ENCODE assay signal across 18 cellular contexts in genomic region chr9:123278361-123278760, GRCh38. TPM values are rescaled to one million over a fixed set of nuclear protein-coding genes. Genes with fewer than 3 reads are reported as not detected.
A peak's percentile ranks its signal among the peaks of the same experiment; 100 is the strongest.
DNase-seq lines count a peak whose midpoint lies in the region; ATAC-seq and TF ChIP-seq lines count a peak whose summit lies in the region.
"Had no signal": no experiment of that assay in that cellular context is flagged by ENCODE, and none has a peak within 500 bp of the region (broad histone marks: within the 10 kb centered on the region; RNA-seq: fewer than 3 reads in every experiment).

No MANE protein-coding gene starts in this region.

- H3K9me3 Mint-ChIP-seq in activated CD8-positive, alpha-beta T cell treated with anti-CD3 and anti-CD28 coated beads for 36 hours, result peaks cover 11% of the 10 kb centered on the region
- peaks cover 5% of the 10 kb centered on the region for H3K9me3 Mint-ChIP-seq in activated CD8-positive, alpha-beta T cell treated with anti-CD3 and anti-CD28 coated beads, Interleukin-2, amount 10 ng/mL, durations not matched to agents 7 days and 5 days (ENCODE audit: insufficient read depth)
- peaks cover 5% of the 10 kb centered on the region for H3K9me3 Mint-ChIP-seq in activated naive CD8-positive, alpha-beta T cell treated with anti-CD3 and anti-CD28 coated beads, Interleukin-2, amount 10 ng/mL, durations not matched to agents 7 days and 5 days
- peaks cover 5% of the 10 kb centered on the region in 2 donors for H3K9me3 Mint-ChIP-seq in stimulated activated naive CD8-positive, alpha-beta T cell treated with anti-CD3 and anti-CD28 coated beads, Interleukin-15, amount 100 ng/mL, for 72 hours
- H3K9me3 Mint-ChIP-seq: CD4-positive, alpha-beta T cell had no signal

- ATAC-seq in activated CD8-positive, alpha-beta T cell treated with anti-CD3 and anti-CD28 coated beads for 36 hours, result peak; percentile 80
- ATAC-seq in activated CD8-positive, alpha-beta T cell treated with anti-CD3 and anti-CD28 coated beads, Interleukin-2, amount 10 ng/mL, durations not matched to agents 7 days and 5 days, result no peak
- ATAC-seq in activated naive CD8-positive, alpha-beta T cell treated with anti-CD3 and anti-CD28 coated beads, Interleukin-2, amount 10 ng/mL, durations not matched to agents 7 days and 5 days (ENCODE audit: low read depth), result no peak
- ATAC-seq in stimulated activated naive CD8-positive, alpha-beta T cell treated with anti-CD3 and anti-CD28 coated beads, Interleukin-15, amount 100 ng/mL, for 72 hours, result peak; percentile 79
- ATAC-seq in GM21717 (IDR thresholded peaks at IDR 0.05; ENCODE audit: unreplicated experiment), result no peak
- ATAC-seq: A549 had no signal

- H3K36me3 Mint-ChIP-seq in activated CD8-positive, alpha-beta T cell treated with anti-CD3 and anti-CD28 coated beads for 36 hours (ENCODE audit: low read depth), result no peaks in the 10 kb centered on the region
- peaks cover 6% of the 10 kb centered on the region for H3K36me3 Mint-ChIP-seq in activated CD8-positive, alpha-beta T cell treated with anti-CD3 and anti-CD28 coated beads, Interleukin-2, amount 10 ng/mL, durations not matched to agents 7 days and 5 days (ENCODE audit: low read depth)
- peaks cover 3% of the 10 kb centered on the region for H3K36me3 Mint-ChIP-seq in activated naive CD8-positive, alpha-beta T cell treated with anti-CD3 and anti-CD28 coated beads, Interleukin-2, amount 10 ng/mL, durations not matched to agents 7 days and 5 days

- peak overlapping the region; percentile 40 for H3K4me3 Mint-ChIP-seq in activated CD8-positive, alpha-beta T cell treated with anti-CD3 and anti-CD28 coated beads for 36 hours
- H3K4me3 Mint-ChIP-seq in activated CD8-positive, alpha-beta T cell treated with anti-CD3 and anti-CD28 coated beads, Interleukin-2, amount 10 ng/mL, durations not matched to agents 7 days and 5 days, result no peak overlapping the region
- peak overlapping the region; percentile 53 for H3K4me3 Mint-ChIP-seq in activated naive CD8-positive, alpha-beta T cell treated with anti-CD3 and anti-CD28 coated beads, Interleukin-2, amount 10 ng/mL, durations not matched to agents 7 days and 5 days
- peak overlapping the region; percentile 58 to 59 for H3K4me3 Mint-ChIP-seq in stimulated activated naive CD8-positive, alpha-beta T cell treated with anti-CD3 and anti-CD28 coated beads, Interleukin-15, amount 100 ng/mL, for 72 hours
- H3K4me3 Mint-ChIP-seq: CD4-positive, alpha-beta T cell had no signal

- H2AFZ ChIP-seq in KMS-11 (ENCODE audit: low read depth), result no peak overlapping the region
- H2AFZ ChIP-seq: GM23248 had no signal

- no peaks in the 10 kb centered on the region for H3K36me3 ChIP-seq in KMS-11 (ENCODE audit: insufficient read depth)

- CTCF ChIA-PET in activated CD8-positive, alpha-beta T cell treated with anti-CD3 and anti-CD28 coated beads for 36 hours (lab: Charles Lee), result interaction anchor here (0.8 to 1.5 kb wide), 4 partner anchors 23 to 55 kb away, joined by 3 to 5 read pairs (median 3); no protein-coding TSS in a partner anchor
- CTCF ChIA-PET in activated CD8-positive, alpha-beta T cell treated with anti-CD3 and anti-CD28 coated beads, Interleukin-2, amount 10 ng/mL, durations not matched to agents 7 days and 5 days (lab: Charles Lee), result no interaction called here

- H3K9ac ChIP-seq in KMS-11, result no peak overlapping the region
- H3K9ac ChIP-seq: GM23248 had no signal

- peak; percentile 46 for DNase-seq in activated CD8-positive, alpha-beta T cell treated with anti-CD3 and anti-CD28 coated beads for 36 hours
- DNase-seq in activated CD8-positive, alpha-beta T cell treated with anti-CD3 and anti-CD28 coated beads, Interleukin-2, amount 10 ng/mL, durations not matched to agents 7 days and 5 days, result no peak
- no peak for DNase-seq in activated naive CD8-positive, alpha-beta T cell treated with anti-CD3 and anti-CD28 coated beads, Interleukin-2, amount 10 ng/mL, durations not matched to agents 7 days and 5 days
- DNase-seq in stimulated activated naive CD8-positive, alpha-beta T cell treated with anti-CD3 and anti-CD28 coated beads, Interleukin-15, amount 100 ng/mL, for 72 hours, result no peak
- no peak for DNase-seq in NCI-H1105 (lab: John Stamatoyannopoulos, UW)
- DNase-seq: AML-193; CD4-positive, alpha-beta T cell; DMS153; DMS79; GDM1; GM23248; HCEC 1CT had no signal

- peaks cover 17% of the 10 kb centered on the region for H3K4me1 ChIP-seq in KMS-11 (ENCODE audit: low read depth, poor library complexity, severe bottlenecking)

- peaks cover 4% of the 10 kb centered on the region for H3K27me3 Mint-ChIP-seq in activated CD8-positive, alpha-beta T cell treated with anti-CD3 and anti-CD28 coated beads for 36 hours
- peaks cover 3% of the 10 kb centered on the region for H3K27me3 Mint-ChIP-seq in activated CD8-positive, alpha-beta T cell treated with anti-CD3 and anti-CD28 coated beads, Interleukin-2, amount 10 ng/mL, durations not matched to agents 7 days and 5 days (ENCODE audit: low read depth)
- peaks cover 2% of the 10 kb centered on the region for H3K27me3 Mint-ChIP-seq in activated naive CD8-positive, alpha-beta T cell treated with anti-CD3 and anti-CD28 coated beads, Interleukin-2, amount 10 ng/mL, durations not matched to agents 7 days and 5 days
- peaks cover 17% of the 10 kb centered on the region for H3K27me3 Mint-ChIP-seq in stimulated activated naive CD8-positive, alpha-beta T cell treated with anti-CD3 and anti-CD28 coated beads, Interleukin-15, amount 100 ng/mL, for 72 hours
- H3K27me3 Mint-ChIP-seq: CD4-positive, alpha-beta T cell had no signal

- H3K27me3 ChIP-seq in KMS-11 (ENCODE audit: insufficient read depth, low read depth), result no peaks in the 10 kb centered on the region

- intact Hi-C loops in activated CD8-positive, alpha-beta T cell treated with anti-CD3 and anti-CD28 coated beads for 36 hours (cut with micrococcal nuclease), result no loop called here

- peak overlapping the region; percentile 19 for H3K27ac Mint-ChIP-seq in activated CD8-positive, alpha-beta T cell treated with anti-CD3 and anti-CD28 coated beads for 36 hours
- H3K27ac Mint-ChIP-seq in activated CD8-positive, alpha-beta T cell treated with anti-CD3 and anti-CD28 coated beads, Interleukin-2, amount 10 ng/mL, durations not matched to agents 7 days and 5 days, result no peak overlapping the region
- H3K27ac Mint-ChIP-seq in activated naive CD8-positive, alpha-beta T cell treated with anti-CD3 and anti-CD28 coated beads, Interleukin-2, amount 10 ng/mL, durations not matched to agents 7 days and 5 days, result peak overlapping the region; percentile 44
- no peak overlapping the region for H3K27ac Mint-ChIP-seq in stimulated activated naive CD8-positive, alpha-beta T cell treated with anti-CD3 and anti-CD28 coated beads, Interleukin-15, amount 100 ng/mL, for 72 hours
- H3K27ac Mint-ChIP-seq: CD4-positive, alpha-beta T cell had no signal

- H3K79me2 ChIP-seq in KMS-11 (ENCODE audit: insufficient read depth, low read depth), result no peaks in the 10 kb centered on the region

- no peaks in the 10 kb centered on the region for H4K20me1 ChIP-seq in KMS-11 (ENCODE audit: insufficient read depth)

- POLR2A ChIA-PET in activated CD8-positive, alpha-beta T cell treated with anti-CD3 and anti-CD28 coated beads for 36 hours (lab: Charles Lee), result interaction anchor here (0.7 kb wide), 1 partner anchor 61 kb away, joined by 3 read pairs; no protein-coding TSS in a partner anchor
- POLR2A ChIA-PET in activated CD8-positive, alpha-beta T cell treated with anti-CD3 and anti-CD28 coated beads, Interleukin-2, amount 10 ng/mL, durations not matched to agents 7 days and 5 days (lab: Charles Lee), result no interaction called here
- POLR2A ChIA-PET in activated naive CD8-positive, alpha-beta T cell treated with anti-CD3 and anti-CD28 coated beads, Interleukin-2, amount 10 ng/mL, durations not matched to agents 7 days and 5 days (lab: Charles Lee), result interaction anchor here (0.5 kb wide), 1 partner anchor 13 kb away, joined by 3 read pairs; no protein-coding TSS in a partner anchor

- peaks cover 23% of the 10 kb centered on the region for H3K4me1 Mint-ChIP-seq in activated CD8-positive, alpha-beta T cell treated with anti-CD3 and anti-CD28 coated beads for 36 hours (ENCODE audit: low read depth)
- peaks cover 18% of the 10 kb centered on the region for H3K4me1 Mint-ChIP-seq in activated CD8-positive, alpha-beta T cell treated with anti-CD3 and anti-CD28 coated beads, Interleukin-2, amount 10 ng/mL, durations not matched to agents 7 days and 5 days (ENCODE audit: low read depth)
- peaks cover 17% of the 10 kb centered on the region for H3K4me1 Mint-ChIP-seq in activated naive CD8-positive, alpha-beta T cell treated with anti-CD3 and anti-CD28 coated beads, Interleukin-2, amount 10 ng/mL, durations not matched to agents 7 days and 5 days
- peaks cover 38% of the 10 kb centered on the region for H3K4me1 Mint-ChIP-seq in stimulated activated naive CD8-positive, alpha-beta T cell treated with anti-CD3 and anti-CD28 coated beads, Interleukin-15, amount 100 ng/mL, for 72 hours

- 0 out of 2 replicates have a peak overlapping the region, but pooled peaks have one; percentile 15 for H3K4me2 ChIP-seq in KMS-11
- H3K4me2 ChIP-seq: A549 had no signal

- H3K4me3 ChIP-seq in KMS-11 (IDR thresholded peaks at IDR 0.05; ENCODE audit: insufficient read depth, low read depth, low read length), result no peak overlapping the region
- H3K4me3 ChIP-seq: A549, GM23248 had no signal

- TF ChIP-seq CTCF in activated CD8-positive, alpha-beta T cell treated with anti-CD3 and anti-CD28 coated beads for 36 hours (IDR thresholded peaks at IDR 0.05), result no peak
- TF ChIP-seq CTCF in KMS-11 (conservative IDR thresholded peaks at IDR 0.05; ENCODE audit: low read depth, low read length), result no peak

- no peak overlapping the region for H3K27ac ChIP-seq in KMS-11
- H3K27ac ChIP-seq: 22Rv1, A549, C4-2B, GM23248, HL-60 had no signal

RNA-seq across cellular contexts. Expression of gene STRBP, which starts 10.0 kb away (rescaled TPM):
- total RNA-seq in activated CD8-positive, alpha-beta T cell treated with anti-CD3 and anti-CD28 coated beads for 36 hours, result 10 to 100 TPM; 40.7 to 43.2 TPM
- 10 to 100 TPM; 26.1 to 26.5 TPM for total RNA-seq in activated CD8-positive, alpha-beta T cell treated with anti-CD3 and anti-CD28 coated beads, Interleukin-2, amount 10 ng/mL, durations not matched to agents 7 days and 5 days
- total RNA-seq in activated naive CD8-positive, alpha-beta T cell treated with anti-CD3 and anti-CD28 coated beads, Interleukin-2, amount 10 ng/mL, durations not matched to agents 7 days and 5 days, result 10 to 100 TPM; 30.3 to 31.0 TPM

Comparison
In these comparisons a context has a peak if more than half of its experiments do, and no peak if none do; other contexts are left out.
1. ATAC-seq: peak in activated CD8-positive, alpha-beta T cell treated with anti-CD3 and anti-CD28 coated beads for 36 hours (single experiment) and stimulated activated naive CD8-positive, alpha-beta T cell treated with anti-CD3 and anti-CD28 coated beads, Interleukin-15, amount 100 ng/mL, for 72 hours (single experiment); none in activated CD8-positive, alpha-beta T cell treated with anti-CD3 and anti-CD28 coated beads, Interleukin-2, amount 10 ng/mL, durations not matched to agents 7 days and 5 days (single experiment), activated naive CD8-positive, alpha-beta T cell treated with anti-CD3 and anti-CD28 coated beads, Interleukin-2, amount 10 ng/mL, durations not matched to agents 7 days and 5 days (single experiment) and GM21717 (single experiment).
2. H3K27ac Mint-ChIP-seq: peak in activated CD8-positive, alpha-beta T cell treated with anti-CD3 and anti-CD28 coated beads for 36 hours (single experiment) and activated naive CD8-positive, alpha-beta T cell treated with anti-CD3 and anti-CD28 coated beads, Interleukin-2, amount 10 ng/mL, durations not matched to agents 7 days and 5 days (single experiment); none in activated CD8-positive, alpha-beta T cell treated with anti-CD3 and anti-CD28 coated beads, Interleukin-2, amount 10 ng/mL, durations not matched to agents 7 days and 5 days (single experiment) and stimulated activated naive CD8-positive, alpha-beta T cell treated with anti-CD3 and anti-CD28 coated beads, Interleukin-15, amount 100 ng/mL, for 72 hours (0 of 2).